Comparison of ENCODE assay signal across 6 cellular contexts in the genomic region with DNA sequence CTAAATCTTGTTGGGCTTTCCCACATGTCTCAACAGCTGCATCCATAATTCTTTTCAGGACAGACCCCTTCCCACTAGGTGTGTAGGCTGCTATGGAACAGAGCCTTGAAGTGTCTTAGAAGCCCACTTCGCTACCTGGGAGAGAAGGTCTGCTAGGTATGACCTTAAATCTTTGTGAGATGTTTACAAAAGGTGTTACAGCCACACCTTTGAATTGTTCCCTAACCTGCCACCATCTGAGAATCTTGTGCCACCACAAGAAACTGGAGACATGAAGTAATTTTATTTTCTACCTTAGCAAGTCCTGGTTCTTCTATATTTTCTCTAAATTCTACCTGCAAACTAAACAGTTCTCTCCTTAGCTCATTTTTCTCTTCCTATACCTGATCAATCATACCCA.
"Had no signal": no experiment of that assay in that cellular context is flagged by ENCODE, and none has a peak within 500 bp of the region (broad histone marks: within the 10 kb centered on the region; RNA-seq: fewer than 3 reads in every experiment).

No MANE protein-coding gene starts in this region.

- H3K27ac ChIP-seq: HL-60 had no signal

- H3K4me3 ChIP-seq: K562 had no signal

- ATAC-seq: HepG2, K562 had no signal

- DNase-seq: IMR-90, KBM-7, KG1 had no signal
